In genomic region chr16:89143201-89143741, GRCh38 we compare ENCODE assay signal across 20 cellular contexts. TPM values are rescaled to one million over a fixed set of nuclear protein-coding genes. Genes with fewer than 3 reads are reported as not detected.
DNase-seq lines count a peak whose midpoint lies in the region; ATAC-seq, FAIRE-seq and TF ChIP-seq lines count a peak whose summit lies in the region.
"Had no signal": no experiment of that assay in that cellular context is flagged by ENCODE, and none has a peak within 500 bp of the region (broad histone marks: within the 10 kb centered on the region; RNA-seq: fewer than 3 reads in every experiment).

No MANE protein-coding gene starts in this region.

- H3K4me3 ChIP-seq in DND-41 (ENCODE audit: low read depth in 1 of 2, low read length in 2 of 2): no peak overlapping the region
- no peak overlapping the region for H3K4me3 ChIP-seq in HepG2 (replicated peaks in 1 of 3; ENCODE audit: insufficient read depth in 1 of 3, low read depth in 2 of 3, low read length in 3 of 3)
- H3K4me3 ChIP-seq: GM23338 had no signal

- 95% methylated on average over 13 of the region's 17 CpGs for WGBS in HepG2 (ENCODE audit: low lambda C conversion rate)

- TF ChIP-seq CTCF in DND-41 (IDR thresholded peaks at IDR 0.05; ENCODE audit: borderline replicate concordance, extremely low read depth, low read length, poor library complexity, severe bottlenecking): no peak
- TF ChIP-seq CTCF in HepG2 (CRISPR knock-in tag; IDR thresholded peaks at IDR 0.05): no peak

- TF ChIP-seq EP300 in HepG2 (IDR thresholded peaks at IDR 0.05; ENCODE audit: low read depth in 2 of 2, low read length in 2 of 2) (no peak), HepG2 (CRISPR knock-in tag; IDR thresholded peaks at IDR 0.05; ENCODE audit: borderline replicate concordance) (no peak)

- no peaks in the 10 kb centered on the region for H3K9me3 Mint-ChIP-seq in activated naive CD8-positive, alpha-beta T cell treated with anti-CD3 and anti-CD28 coated beads, Interleukin-2, amount 10 ng/mL, durations not matched to agents 7 days and 5 days
- no peaks in the 10 kb centered on the region for H3K9me3 Mint-ChIP-seq in activated naive CD8-positive, alpha-beta T cell treated with anti-CD3 and anti-CD28 coated beads, Interleukin-2, amount 50 U/mL, for 24 hours
- H3K9me3 Mint-ChIP-seq in stimulated activated effector memory CD8-positive, alpha-beta T cell treated with anti-CD3 and anti-CD28 coated beads, Interleukin-12 subunit alpha, Interleukin-12 subunit beta, amount 100 ng/mL, for 72 hours: no peaks in the 10 kb centered on the region
- H3K9me3 Mint-ChIP-seq: CD4-positive, alpha-beta T cell had no signal

- CTCF ChIA-PET in HepG2 (lab: Yijun Ruan, JAX; ENCODE audit: low intra/inter-chr PET ratio, low total read pairs): no interaction called here

- H3K36me3 ChIP-seq in DND-41 (ENCODE audit: insufficient read depth, low read length) (peaks cover 78% of the 10 kb centered on the region), HepG2 (replicated peaks in 1 of 2; ENCODE audit: control insufficient read depth in 1 of 2, insufficient read depth in 2 of 2, low read length in 2 of 2) (peaks cover 20 to 37% of the 10 kb centered on the region in 2 experiments; a peak in 3 of 5 replicates)

- H4K20me1 ChIP-seq in DND-41 (ENCODE audit: insufficient read depth, low read length) (peaks cover 19% of the 10 kb centered on the region; the same call in 1 of the 2 replicates), HepG2 (ENCODE audit: insufficient read depth, low read length) (no peaks in the 10 kb centered on the region)

- POLR2A ChIA-PET in activated naive CD8-positive, alpha-beta T cell treated with anti-CD3 and anti-CD28 coated beads, Interleukin-2, amount 10 ng/mL, durations not matched to agents 7 days and 5 days (lab: Charles Lee): interaction anchor here (0.6 kb wide), 1 partner anchor 53 kb away, joined by 5 read pairs; no protein-coding TSS in a partner anchor
- POLR2A ChIA-PET in HepG2 (lab: Yijun Ruan, JAX): no interaction called here

- no peak overlapping the region for H3K27ac Mint-ChIP-seq in activated naive CD8-positive, alpha-beta T cell treated with anti-CD3 and anti-CD28 coated beads, Interleukin-2, amount 10 ng/mL, durations not matched to agents 7 days and 5 days
- H3K27ac Mint-ChIP-seq in activated naive CD8-positive, alpha-beta T cell treated with anti-CD3 and anti-CD28 coated beads, Interleukin-2, amount 50 U/mL, for 24 hours: no peak overlapping the region
- H3K27ac Mint-ChIP-seq in stimulated activated effector memory CD8-positive, alpha-beta T cell treated with anti-CD3 and anti-CD28 coated beads, Interleukin-12 subunit alpha, Interleukin-12 subunit beta, amount 100 ng/mL, for 72 hours: peak overlapping the region; percentile 43
- H3K27ac Mint-ChIP-seq: CD4-positive, alpha-beta T cell; GM23338 had no signal

- H3K4me1 Mint-ChIP-seq in activated naive CD8-positive, alpha-beta T cell treated with anti-CD3 and anti-CD28 coated beads, Interleukin-2, amount 10 ng/mL, durations not matched to agents 7 days and 5 days: no peaks in the 10 kb centered on the region
- no peaks in the 10 kb centered on the region for H3K4me1 Mint-ChIP-seq in activated naive CD8-positive, alpha-beta T cell treated with anti-CD3 and anti-CD28 coated beads, Interleukin-2, amount 50 U/mL, for 24 hours
- peaks cover 5% of the 10 kb centered on the region for H3K4me1 Mint-ChIP-seq in stimulated activated effector memory CD8-positive, alpha-beta T cell treated with anti-CD3 and anti-CD28 coated beads, Interleukin-12 subunit alpha, Interleukin-12 subunit beta, amount 100 ng/mL, for 72 hours
- H3K4me1 Mint-ChIP-seq: GM23338 had no signal

- no peak overlapping the region for H3K4me2 ChIP-seq in DND-41 (ENCODE audit: insufficient read depth, low read length)
- H3K4me2 ChIP-seq in HepG2 (ENCODE audit: low read depth, low read length): no peak overlapping the region
- H3K4me2 ChIP-seq: GM23338 had no signal

- intact Hi-C loops in HepG2 (cut with micrococcal nuclease; ENCODE audit: unreplicated experiment): no loop called here

- peaks cover 17% of the 10 kb centered on the region for H3K36me3 Mint-ChIP-seq in activated naive CD8-positive, alpha-beta T cell treated with anti-CD3 and anti-CD28 coated beads, Interleukin-2, amount 10 ng/mL, durations not matched to agents 7 days and 5 days
- peaks cover 7% of the 10 kb centered on the region for H3K36me3 Mint-ChIP-seq in activated naive CD8-positive, alpha-beta T cell treated with anti-CD3 and anti-CD28 coated beads, Interleukin-2, amount 50 U/mL, for 24 hours (ENCODE audit: low read depth)
- H3K36me3 Mint-ChIP-seq in stimulated activated effector memory CD8-positive, alpha-beta T cell treated with anti-CD3 and anti-CD28 coated beads, Interleukin-12 subunit alpha, Interleukin-12 subunit beta, amount 100 ng/mL, for 72 hours: peaks cover 38% of the 10 kb centered on the region

- no peak for TF ChIP-seq RAD21 in HepG2 (CRISPR knock-in tag; IDR thresholded peaks at IDR 0.05)

- ATAC-seq in activated naive CD8-positive, alpha-beta T cell treated with anti-CD3 and anti-CD28 coated beads, Interleukin-2, amount 10 ng/mL, durations not matched to agents 7 days and 5 days (ENCODE audit: low read depth): peak; percentile 16
- no peak for ATAC-seq in activated naive CD8-positive, alpha-beta T cell treated with anti-CD3 and anti-CD28 coated beads, Interleukin-2, amount 50 U/mL, for 24 hours
- ATAC-seq in DND-41 (ENCODE audit: insufficient read depth, low read depth) (peak; percentile 18; the same call in 1 of the 3 replicates), HepG2 (no peak), HG03439 (IDR thresholded peaks at IDR 0.05; ENCODE audit: unreplicated experiment) (no peak)
- ATAC-seq in stimulated activated effector memory CD8-positive, alpha-beta T cell treated with anti-CD3 and anti-CD28 coated beads, Interleukin-12 subunit alpha, Interleukin-12 subunit beta, amount 100 ng/mL, for 72 hours: no peak
- ATAC-seq: GM23338 had no signal

- H3K79me2 ChIP-seq in DND-41 (ENCODE audit: insufficient read depth, low read length) (no peaks in the 10 kb centered on the region), HepG2 (ENCODE audit: insufficient read depth, low read length) (no peaks in the 10 kb centered on the region)

- H3K27me3 ChIP-seq in DND-41 (ENCODE audit: insufficient read depth, low read length, poor library complexity) (no peaks in the 10 kb centered on the region), HepG2 (ENCODE audit: control insufficient read depth in 1 of 2, insufficient read depth in 2 of 2, low read length in 2 of 2) (no peaks in the 10 kb centered on the region)
- H3K27me3 ChIP-seq: BE2C had no signal

- no peak overlapping the region for H3K27ac ChIP-seq in DND-41 (ENCODE audit: low read length)
- H3K27ac ChIP-seq in HepG2 (ENCODE audit: extremely low read length, insufficient read depth, low read length): no peak overlapping the region

- H3K9me3 ChIP-seq in DND-41 (ENCODE audit: insufficient read depth, low read length, severe bottlenecking): peaks cover 3% of the 10 kb centered on the region
- no peaks in the 10 kb centered on the region for H3K9me3 ChIP-seq in HepG2 (ENCODE audit: low read length)
- H3K9me3 ChIP-seq: BE2C had no signal

- H3K9ac ChIP-seq in DND-41 (ENCODE audit: low read depth, low read length) (no peak overlapping the region), HepG2 (ENCODE audit: insufficient read depth, low read depth, low read length) (no peak overlapping the region)

- TF ChIP-seq POLR2A in HepG2 (IDR thresholded peaks at IDR 0.05; ENCODE audit: insufficient read depth in 1 of 2, low read depth in 2 of 2, low read length in 2 of 2): no peak

- no peak overlapping the region for H2AFZ ChIP-seq in DND-41 (ENCODE audit: low read depth, low read length)
- H2AFZ ChIP-seq in HepG2 (ENCODE audit: low read length): no peak overlapping the region
- H2AFZ ChIP-seq: GM23338 had no signal

- no peaks in the 10 kb centered on the region for H3K4me1 ChIP-seq in DND-41 (ENCODE audit: insufficient read depth, low read length)
- H3K4me1 ChIP-seq in HepG2 (ENCODE audit: insufficient read depth, low read length): no peaks in the 10 kb centered on the region
- H3K4me1 ChIP-seq: BE2C, Caco-2 had no signal

- no TSS peak for BruUV-seq in HepG2 (replicated peaks; lab: Mats Ljungman, UMichigan)

- no peaks in the 10 kb centered on the region for H3K27me3 Mint-ChIP-seq in activated naive CD8-positive, alpha-beta T cell treated with anti-CD3 and anti-CD28 coated beads, Interleukin-2, amount 10 ng/mL, durations not matched to agents 7 days and 5 days
- no peaks in the 10 kb centered on the region for H3K27me3 Mint-ChIP-seq in activated naive CD8-positive, alpha-beta T cell treated with anti-CD3 and anti-CD28 coated beads, Interleukin-2, amount 50 U/mL, for 24 hours
- H3K27me3 Mint-ChIP-seq: CD4-positive, alpha-beta T cell had no signal

- no peak for FAIRE-seq in HepG2 (lab: Jason Lieb, UNC)
- FAIRE-seq: GM19239 had no signal

- no peak overlapping the region for H3K4me3 Mint-ChIP-seq in activated naive CD8-positive, alpha-beta T cell treated with anti-CD3 and anti-CD28 coated beads, Interleukin-2, amount 10 ng/mL, durations not matched to agents 7 days and 5 days
- no peak overlapping the region for H3K4me3 Mint-ChIP-seq in activated naive CD8-positive, alpha-beta T cell treated with anti-CD3 and anti-CD28 coated beads, Interleukin-2, amount 50 U/mL, for 24 hours
- H3K4me3 Mint-ChIP-seq in stimulated activated effector memory CD8-positive, alpha-beta T cell treated with anti-CD3 and anti-CD28 coated beads, Interleukin-12 subunit alpha, Interleukin-12 subunit beta, amount 100 ng/mL, for 72 hours: no peak overlapping the region
- H3K4me3 Mint-ChIP-seq: CD4-positive, alpha-beta T cell; GM23338 had no signal

- in situ Hi-C loops in HepG2 (cut with HindIII; ENCODE audit: extremely low pct_ligation_motif_present, low pct_unique_long_range_greater_than_20kb): no loop called here

- no peak for DNase-seq in activated naive CD8-positive, alpha-beta T cell treated with anti-CD3 and anti-CD28 coated beads, Interleukin-2, amount 10 ng/mL, durations not matched to agents 7 days and 5 days
- no peak for DNase-seq in activated naive CD8-positive, alpha-beta T cell treated with anti-CD3 and anti-CD28 coated beads, Interleukin-2, amount 50 U/mL, for 24 hours
- DNase-seq in DND-41 (no peak), HepG2 (ENCODE audit: low spot score) (no peak), islet precursor cell (no peak)
- DNase-seq in stimulated activated effector memory CD8-positive, alpha-beta T cell treated with anti-CD3 and anti-CD28 coated beads, Interleukin-12 subunit alpha, Interleukin-12 subunit beta, amount 100 ng/mL, for 72 hours (ENCODE audit: low spot score in 2 of 2): no peak
- DNase-seq: BE2C; Caco-2; CD4-positive, alpha-beta T cell; GDM1; HCEC 1CT; NCI-H1105; NCI-H2081; NCI-H446 treated with DMSO at 0.1 percent for 48 hours; SHP77 had no signal

RNA-seq across cellular contexts. Expression of gene CDH15, which starts 28.3 kb away (rescaled TPM):
- total RNA-seq in activated naive CD8-positive, alpha-beta T cell treated with anti-CD3 and anti-CD28 coated beads, Interleukin-2, amount 10 ng/mL, durations not matched to agents 7 days and 5 days: not detected
- 1.4 and 2.2 TPM in 2 replicates for total RNA-seq in HepG2 (2016; rRNA removed; fragmentation: Illumina TruSeq; extraction: Trizol)
- total RNA-seq in HepG2 (2016; cell fraction: cytosol; rRNA removed; fragmentation: Illumina TruSeq; extraction: Trizol; ENCODE audit: low read depth): 2.8 and 2.9 TPM in 2 replicates
- total RNA-seq in HepG2 (2016; cell fraction: insoluble cytoplasmic fraction; rRNA removed; fragmentation: Illumina TruSeq; extraction: Trizol): 1.4 and 2.2 TPM in 2 replicates
- total RNA-seq in HepG2 (2016; cell fraction: membrane; rRNA removed; fragmentation: Illumina TruSeq; extraction: Trizol): 3.6 and 3.7 TPM in 2 replicates
- 1.6 and 1.8 TPM in 2 replicates for total RNA-seq in HepG2 (2016; cell fraction: nucleus; rRNA removed; fragmentation: Illumina TruSeq; extraction: Trizol)
- polyA plus RNA-seq in HepG2 (2011; rRNA removed): 0.69 and 0.74 TPM in 2 replicates
- polyA plus RNA-seq in HepG2 (2011; cell fraction: cytosol; rRNA removed): 0.37 and 1.2 TPM in 2 replicates
- polyA plus RNA-seq in HepG2 (2011; cell fraction: nucleus; rRNA removed): 1.6 and 2.1 TPM in 2 replicates
- polyA plus RNA-seq in HepG2 (2012): 0.61 and 0.90 TPM in 2 replicates
- 3.5 and 3.8 TPM in 2 replicates for polyA plus RNA-seq in HepG2 (2016; cell fraction: cytosol; fragmentation: Illumina TruSeq; extraction: Trizol; ENCODE audit: low read depth)
- 1.7 and 2.3 TPM in 2 replicates for polyA plus RNA-seq in HepG2 (2016; cell fraction: insoluble cytoplasmic fraction; fragmentation: Illumina TruSeq; extraction: Trizol; ENCODE audit: low read depth)
- polyA plus RNA-seq in HepG2 (2016; cell fraction: membrane; fragmentation: Illumina TruSeq; extraction: Trizol; ENCODE audit: low read depth): 3.3 and 4.1 TPM in 2 replicates
- 3.3 and 3.4 TPM in 2 replicates for polyA plus RNA-seq in HepG2 (2016; cell fraction: nucleus; fragmentation: Illumina TruSeq; extraction: Trizol; ENCODE audit: insufficient read depth, low read depth)
- polyA minus RNA-seq in HepG2 (2011; rRNA and poly(A)+ RNA removed; ENCODE audit: low replicate concordance): 0.62 TPM in 1 of 2 replicates, not detected in the other
- polyA minus RNA-seq in HepG2 (2011; cell fraction: cytosol; rRNA and poly(A)+ RNA removed): 0.40 and 0.62 TPM in 2 replicates
- polyA minus RNA-seq in HepG2 (2011; cell fraction: nucleus; rRNA and poly(A)+ RNA removed): 0.39 TPM in 1 of 2 replicates, not detected in the other
- total RNA-seq: A172; Caco-2; CD4-positive, alpha-beta T cell; Daoy had no signal

RNA-seq across cellular contexts. Expression of gene ACSF3, which starts 49.6 kb away (rescaled TPM):
- 10 to 100 TPM; 53.0 to 53.7 TPM for total RNA-seq in activated naive CD8-positive, alpha-beta T cell treated with anti-CD3 and anti-CD28 coated beads, Interleukin-2, amount 10 ng/mL, durations not matched to agents 7 days and 5 days
- total RNA-seq in HepG2 (2016; rRNA removed; fragmentation: Illumina TruSeq; extraction: Trizol): 23.5 and 30.6 TPM in 2 replicates
- 13.8 and 14.5 TPM in 2 replicates for total RNA-seq in HepG2 (2016; cell fraction: cytosol; rRNA removed; fragmentation: Illumina TruSeq; extraction: Trizol; ENCODE audit: low read depth)
- total RNA-seq in HepG2 (2016; cell fraction: insoluble cytoplasmic fraction; rRNA removed; fragmentation: Illumina TruSeq; extraction: Trizol): 22.1 and 29.1 TPM in 2 replicates
- 23.0 and 24.3 TPM in 2 replicates for total RNA-seq in HepG2 (2016; cell fraction: membrane; rRNA removed; fragmentation: Illumina TruSeq; extraction: Trizol)
- total RNA-seq in HepG2 (2016; cell fraction: nucleus; rRNA removed; fragmentation: Illumina TruSeq; extraction: Trizol): 19.3 and 21.6 TPM in 2 replicates
- polyA plus RNA-seq in HepG2 (2011; rRNA removed): 14.9 and 16.5 TPM in 2 replicates
- 11.3 and 15.5 TPM in 2 replicates for polyA plus RNA-seq in HepG2 (2011; cell fraction: cytosol; rRNA removed)
- polyA plus RNA-seq in HepG2 (2011; cell fraction: nucleus; rRNA removed): 31.3 and 34.0 TPM in 2 replicates
- polyA plus RNA-seq in HepG2 (2012): 16.6 and 17.2 TPM in 2 replicates
- polyA plus RNA-seq in HepG2 (2016; cell fraction: cytosol; fragmentation: Illumina TruSeq; extraction: Trizol; ENCODE audit: low read depth): 6.9 and 9.7 TPM in 2 replicates
- polyA plus RNA-seq in HepG2 (2016; cell fraction: insoluble cytoplasmic fraction; fragmentation: Illumina TruSeq; extraction: Trizol; ENCODE audit: low read depth): 21.8 and 22.0 TPM in 2 replicates
- polyA plus RNA-seq in HepG2 (2016; cell fraction: membrane; fragmentation: Illumina TruSeq; extraction: Trizol; ENCODE audit: low read depth): 11.2 and 13.0 TPM in 2 replicates
- polyA plus RNA-seq in HepG2 (2016; cell fraction: nucleus; fragmentation: Illumina TruSeq; extraction: Trizol; ENCODE audit: insufficient read depth, low read depth): 37.2 and 38.9 TPM in 2 replicates
- polyA minus RNA-seq in HepG2 (2011; rRNA and poly(A)+ RNA removed; ENCODE audit: low replicate concordance): 46.7 and 47.0 TPM in 2 replicates
- polyA minus RNA-seq in HepG2 (2011; cell fraction: cytosol; rRNA and poly(A)+ RNA removed): 22.4 and 32.0 TPM in 2 replicates
- polyA minus RNA-seq in HepG2 (2011; cell fraction: nucleus; rRNA and poly(A)+ RNA removed): 35.9 and 36.8 TPM in 2 replicates

RNA-seq across cellular contexts. Expression of gene SLC22A31, which starts 57.1 kb away (rescaled TPM):
- total RNA-seq in activated naive CD8-positive, alpha-beta T cell treated with anti-CD3 and anti-CD28 coated beads, Interleukin-2, amount 10 ng/mL, durations not matched to agents 7 days and 5 days: under 1 TPM; 0.25 to 0.34 TPM
- total RNA-seq in HepG2 (2016; rRNA removed; fragmentation: Illumina TruSeq; extraction: Trizol): 20.6 and 83.3 TPM in 2 replicates
- 22.4 and 22.9 TPM in 2 replicates for total RNA-seq in HepG2 (2016; cell fraction: cytosol; rRNA removed; fragmentation: Illumina TruSeq; extraction: Trizol; ENCODE audit: low read depth)
- 17.9 and 83.9 TPM in 2 replicates for total RNA-seq in HepG2 (2016; cell fraction: insoluble cytoplasmic fraction; rRNA removed; fragmentation: Illumina TruSeq; extraction: Trizol)
- 38.1 and 39.2 TPM in 2 replicates for total RNA-seq in HepG2 (2016; cell fraction: membrane; rRNA removed; fragmentation: Illumina TruSeq; extraction: Trizol)
- 88.9 and 114 TPM in 2 replicates for total RNA-seq in HepG2 (2016; cell fraction: nucleus; rRNA removed; fragmentation: Illumina TruSeq; extraction: Trizol)
- 67.3 and 98.2 TPM in 2 replicates for polyA plus RNA-seq in HepG2 (2011; rRNA removed)
- polyA plus RNA-seq in HepG2 (2011; cell fraction: cytosol; rRNA removed): 27.2 and 52.1 TPM in 2 replicates
- 1,312 and 1,533 TPM in 2 replicates for polyA plus RNA-seq in HepG2 (2011; cell fraction: nucleus; rRNA removed)
- 45.8 and 48.2 TPM in 2 replicates for polyA plus RNA-seq in HepG2 (2012)
- 27.4 and 28.3 TPM in 2 replicates for polyA plus RNA-seq in HepG2 (2016; cell fraction: cytosol; fragmentation: Illumina TruSeq; extraction: Trizol; ENCODE audit: low read depth)
- polyA plus RNA-seq in HepG2 (2016; cell fraction: insoluble cytoplasmic fraction; fragmentation: Illumina TruSeq; extraction: Trizol; ENCODE audit: low read depth): 23.8 and 26.1 TPM in 2 replicates
- 29.3 and 31.7 TPM in 2 replicates for polyA plus RNA-seq in HepG2 (2016; cell fraction: membrane; fragmentation: Illumina TruSeq; extraction: Trizol; ENCODE audit: low read depth)
- polyA plus RNA-seq in HepG2 (2016; cell fraction: nucleus; fragmentation: Illumina TruSeq; extraction: Trizol; ENCODE audit: insufficient read depth, low read depth): 322 and 325 TPM in 2 replicates
- 51.6 TPM in 1 of 2 replicates, not detected in the other for polyA minus RNA-seq in HepG2 (2011; rRNA and poly(A)+ RNA removed; ENCODE audit: low replicate concordance)
- 17.1 and 21.0 TPM in 2 replicates for polyA minus RNA-seq in HepG2 (2011; cell fraction: cytosol; rRNA and poly(A)+ RNA removed)
- 89.4 and 90.8 TPM in 2 replicates for polyA minus RNA-seq in HepG2 (2011; cell fraction: nucleus; rRNA and poly(A)+ RNA removed)
- total RNA-seq: A172, Daoy had no signal

Comparison
In these comparisons a context has a peak if more than half of its experiments do, and no peak if none do; other contexts are left out.
1. ATAC-seq: peak in activated naive CD8-positive, alpha-beta T cell treated with anti-CD3 and anti-CD28 coated beads, Interleukin-2, amount 10 ng/mL, durations not matched to agents 7 days and 5 days (single experiment) and DND-41 (single experiment); none in activated naive CD8-positive, alpha-beta T cell treated with anti-CD3 and anti-CD28 coated beads, Interleukin-2, amount 50 U/mL, for 24 hours (single experiment), HepG2 (single experiment), stimulated activated effector memory CD8-positive, alpha-beta T cell treated with anti-CD3 and anti-CD28 coated beads, Interleukin-12 subunit alpha, Interleukin-12 subunit beta, amount 100 ng/mL, for 72 hours (single experiment) and HG03439 (single experiment).
2. RNA of gene SLC22A31, which starts 57.1 kb away (total RNA-seq): 17.9 to 114 TPM in HepG2; 0.25 to 0.34 TPM in activated naive CD8-positive, alpha-beta T cell treated with anti-CD3 and anti-CD28 coated beads, Interleukin-2, amount 10 ng/mL, durations not matched to agents 7 days and 5 days; every median in the first group is over 10 times any median in the second.